ENCODE assay signal across 11 cellular contexts in the genomic region with DNA sequence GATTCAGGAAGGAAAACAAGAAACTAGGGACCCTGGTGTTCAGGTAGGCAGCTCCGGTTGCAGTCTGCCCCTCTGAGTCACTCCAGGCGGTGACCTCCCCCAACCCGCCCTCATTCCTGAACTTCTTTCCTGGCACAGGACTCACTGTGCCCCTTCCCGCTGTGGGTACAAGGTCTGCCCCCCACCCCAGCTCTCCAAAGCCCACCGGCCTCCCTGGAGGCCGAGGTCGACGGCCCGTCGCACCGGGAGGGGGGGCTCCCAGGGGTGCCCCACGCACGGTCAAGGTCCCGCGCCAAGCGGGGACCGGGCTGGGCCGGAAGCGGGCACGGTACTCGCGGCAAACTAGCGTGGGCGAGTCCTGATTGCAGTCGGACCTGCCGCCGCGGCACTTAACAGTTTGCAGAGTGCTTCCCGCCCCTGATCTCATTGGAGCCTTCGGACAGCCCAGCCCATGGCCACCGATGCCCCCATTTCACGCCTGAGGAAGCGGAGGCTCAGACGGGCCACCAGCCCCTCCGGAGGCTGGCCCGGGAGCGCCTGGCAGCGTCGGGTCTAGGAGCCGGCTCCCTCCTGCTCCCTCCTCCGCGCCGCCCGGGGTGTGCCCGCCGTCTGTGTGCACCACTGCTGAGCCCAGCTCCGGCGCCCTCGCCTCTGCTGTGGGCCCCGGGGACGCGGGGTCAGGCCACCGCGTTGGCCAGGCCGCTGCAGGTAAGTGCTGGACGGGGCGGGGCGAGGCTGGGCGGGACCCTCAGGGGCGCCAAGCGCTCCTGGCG. TPM values are rescaled to one million over a fixed set of nuclear protein-coding genes. Genes with fewer than 3 reads are reported as not detected.
DNase-seq lines count a peak whose midpoint lies in the region; ATAC-seq, FAIRE-seq and TF ChIP-seq lines count a peak whose summit lies in the region.
"Had no signal": no experiment of that assay in that cellular context is flagged by ENCODE, and none has a peak within 500 bp of the region (broad histone marks: within the 10 kb centered on the region; RNA-seq: fewer than 3 reads in every experiment).

TSS of gene GJB3 (plus strand) at position 144 of the 773 bp plus-strand sequence. CDS start 3,549 bp downstream, outside the sequence.

- no peaks in the 10 kb centered on the region for H4K20me1 ChIP-seq in GM12878 (ENCODE audit: control insufficient read depth, insufficient read depth)

- H3K27me3 ChIP-seq in GM12878 (replicated peaks in 1 of 2; ENCODE audit: control insufficient read depth in 2 of 2, insufficient read depth in 2 of 2, low read length in 1 of 2) = peaks cover 2 to 10% of the 10 kb centered on the region in 2 experiments; a peak in 3 of 4 replicates
- no peaks in the 10 kb centered on the region for H3K27me3 ChIP-seq in right lobe of liver
- peaks cover 11 to 46% of the 10 kb centered on the region in 2 donors for H3K27me3 ChIP-seq in tibial artery

- H3K9me3 ChIP-seq in GM12878 (replicated peaks; ENCODE audit: control insufficient read depth, insufficient read depth, low read length) = no peaks in the 10 kb centered on the region
- no peaks in the 10 kb centered on the region for H3K9me3 ChIP-seq in right lobe of liver
- no peaks in the 10 kb centered on the region for H3K9me3 ChIP-seq in tibial artery

- POLR2A ChIA-PET in GM12878 (lab: Charles Lee) = no interaction called here

- in situ Hi-C loops in GM12878 (cut with MboI) = no loop called here

- no peak for FAIRE-seq in GM12878 (lab: Jason Lieb, UNC)

- no peaks in the 10 kb centered on the region for H3K9me3 Mint-ChIP-seq in activated CD4-positive, alpha-beta T cell treated with anti-CD3 and anti-CD28 coated beads, Interleukin-2, amount 10 ng/mL, durations not matched to agents 24 days and 14 days
- H3K9me3 Mint-ChIP-seq in activated T-helper 1 cell treated with anti-CD3 and anti-CD28 coated beads, Interleukin-12 subunit alpha, Interleukin-12 subunit beta, Interleukin-2, Interleukin-4 antibody, amounts not matched to agents 30 ng/mL and 10 ng/mL and 1 ng/mL, durations not matched to agents 14 hours and 24 hours and 36 hours = no peaks in the 10 kb centered on the region
- H3K9me3 Mint-ChIP-seq: CD4-positive, CD25-positive, alpha-beta regulatory T cell; memory B cell had no signal

- TF ChIP-seq RAD21 in GM12878 (IDR thresholded peaks at IDR 0.05; ENCODE audit: insufficient read depth, low read depth, low read length) = no peak

- peaks cover 42% of the 10 kb centered on the region for H3K27me3 Mint-ChIP-seq in activated CD4-positive, alpha-beta T cell treated with anti-CD3 and anti-CD28 coated beads, Interleukin-2, amount 10 ng/mL, durations not matched to agents 24 days and 14 days
- H3K27me3 Mint-ChIP-seq in activated T-helper 1 cell treated with anti-CD3 and anti-CD28 coated beads, Interleukin-12 subunit alpha, Interleukin-12 subunit beta, Interleukin-2, Interleukin-4 antibody, amounts not matched to agents 30 ng/mL and 10 ng/mL and 1 ng/mL, durations not matched to agents 14 hours and 24 hours and 36 hours (ENCODE audit: insufficient read depth) = peaks cover 53% of the 10 kb centered on the region

- H3K4me1 ChIP-seq in GM12878 (ENCODE audit: control insufficient read depth, insufficient read depth, low read length) (no peaks in the 10 kb centered on the region), right lobe of liver (peaks cover 0 to 24% (median 10%) of the 10 kb centered on the region in 4 donors), tibial artery (peaks cover 0 to 24% (median 17%) of the 10 kb centered on the region in 4 donors)

- H2AFZ ChIP-seq in GM12878 (ENCODE audit: control insufficient read depth, low read depth, low read length) = no peak within 1 kb of the TSS

- BruUV-seq in GM12878 (replicated peaks; lab: Mats Ljungman, UMichigan) = no TSS peak

- CTCF ChIA-PET in GM12878 (lab: Yijun Ruan, JAX) = interaction anchor here (1.2 kb wide), 1 partner anchor 71 kb away, joined by 3 read pairs; no protein-coding TSS in a partner anchor

- 19% methylated on average over 48 of the region's 62 CpGs for WGBS in GM12878 (ENCODE audit: insufficient coverage, insufficient replicate concordance, low lambda C conversion rate, missing lambda C conversion rate)
- WGBS in right lobe of liver (ENCODE audit: insufficient coverage, low coverage, low lambda C conversion rate, missing lambda C conversion rate) = 4% methylated on average over 20 of the region's 62 CpGs

- no peaks in the 10 kb centered on the region for H3K36me3 ChIP-seq in GM12878 (ENCODE audit: control insufficient read depth in 2 of 2, insufficient read depth in 2 of 2, low read length in 1 of 2)
- no peaks in the 10 kb centered on the region for H3K36me3 ChIP-seq in right lobe of liver
- H3K36me3 ChIP-seq in tibial artery = no peaks in the 10 kb centered on the region

- no peak within 1 kb of the TSS for H3K4me3 Mint-ChIP-seq in activated CD4-positive, alpha-beta T cell treated with anti-CD3 and anti-CD28 coated beads, Interleukin-2, amount 10 ng/mL, durations not matched to agents 24 days and 14 days
- no peak within 1 kb of the TSS for H3K4me3 Mint-ChIP-seq in activated T-helper 1 cell treated with anti-CD3 and anti-CD28 coated beads, Interleukin-12 subunit alpha, Interleukin-12 subunit beta, Interleukin-2, Interleukin-4 antibody, amounts not matched to agents 30 ng/mL and 10 ng/mL and 1 ng/mL, durations not matched to agents 14 hours and 24 hours and 36 hours

- ATAC-seq in GM12878 (no peak; the same call in 1 of the 3 replicates), right lobe of liver (peak; percentile 3 to 49 (median 38))

- H3K4me2 ChIP-seq in GM12878 (ENCODE audit: control insufficient read depth, insufficient read depth) = no peak within 1 kb of the TSS

- no peaks in the 10 kb centered on the region for H3K4me1 Mint-ChIP-seq in activated CD4-positive, alpha-beta T cell treated with anti-CD3 and anti-CD28 coated beads, Interleukin-2, amount 10 ng/mL, durations not matched to agents 24 days and 14 days
- H3K4me1 Mint-ChIP-seq in activated T-helper 1 cell treated with anti-CD3 and anti-CD28 coated beads, Interleukin-12 subunit alpha, Interleukin-12 subunit beta, Interleukin-2, Interleukin-4 antibody, amounts not matched to agents 30 ng/mL and 10 ng/mL and 1 ng/mL, durations not matched to agents 14 hours and 24 hours and 36 hours (ENCODE audit: low read depth) = peaks cover under 1% of the 10 kb centered on the region

- H3K4me3 ChIP-seq in GM12878 = no peak within 1 kb of the TSS
- H3K4me3 ChIP-seq in right lobe of liver = peak within 1 kb of the TSS; percentile 40 to 62 (median 40)
- peak within 1 kb of the TSS; percentile 42 to 49 for H3K4me3 ChIP-seq in tibial artery

- SMC1A ChIA-PET in GM12878 (lab: Charles Lee; ENCODE audit: uncharacterized antibody, unreplicated experiment) = no interaction called here

- DNase-seq in activated CD4-positive, alpha-beta T cell treated with anti-CD3 and anti-CD28 coated beads for 48 hours = peak; percentile 18
- no peak for DNase-seq in activated CD4-positive, alpha-beta T cell treated with anti-CD3 and anti-CD28 coated beads, Interleukin-2, amount 10 ng/mL, durations not matched to agents 24 days and 14 days
- DNase-seq in GM12878 (ENCODE audit: low read depth, low spot score) (no peak), right lobe of liver (no peak), tibial artery (peak; percentile 16 to 66), superior temporal gyrus (ENCODE audit: extremely low spot score) (no peak), T-helper 1 cell (no peak)
- no peak for DNase-seq in activated T-helper 1 cell treated with anti-CD3 and anti-CD28 coated beads, Interleukin-12 subunit alpha, Interleukin-12 subunit beta, Interleukin-2, Interleukin-4 antibody, amounts not matched to agents 30 ng/mL and 10 ng/mL and 1 ng/mL, durations not matched to agents 14 hours and 24 hours and 36 hours (ENCODE audit: low spot score)
- DNase-seq: activated CD4-positive, alpha-beta T cell treated with anti-CD3 and anti-CD28 coated beads, Interleukin-2, amount 50 U/mL, for 1 hour had no signal

- intact Hi-C loops in activated CD4-positive, alpha-beta T cell treated with anti-CD3 and anti-CD28 coated beads, Interleukin-2, amount 10 ng/mL, durations not matched to agents 24 days and 14 days (cut with micrococcal nuclease) = no loop called here
- intact Hi-C loops in GM12878 (cut with micrococcal nuclease; ENCODE audit: unreplicated experiment) = no loop called here
- intact Hi-C loops in right lobe of liver (cut with DNase I) = no loop called here
- intact Hi-C loops in tibial artery (cut with DNase I; ENCODE audit: low total_unique reads) = no loop called here
- intact Hi-C loops in activated T-helper 1 cell treated with anti-CD3 and anti-CD28 coated beads, Interleukin-12 subunit alpha, Interleukin-12 subunit beta, Interleukin-2, Interleukin-4 antibody, amounts not matched to agents 30 ng/mL and 10 ng/mL and 1 ng/mL, durations not matched to agents 14 hours and 24 hours and 36 hours (cut with micrococcal nuclease) = no loop called here

- no peak within 1 kb of the TSS for H3K9ac ChIP-seq in GM12878 (ENCODE audit: control insufficient read depth, insufficient read depth, low read length)

- H3K27ac Mint-ChIP-seq in activated CD4-positive, alpha-beta T cell treated with anti-CD3 and anti-CD28 coated beads, Interleukin-2, amount 10 ng/mL, durations not matched to agents 24 days and 14 days = no peak within 1 kb of the TSS
- H3K27ac Mint-ChIP-seq in activated T-helper 1 cell treated with anti-CD3 and anti-CD28 coated beads, Interleukin-12 subunit alpha, Interleukin-12 subunit beta, Interleukin-2, Interleukin-4 antibody, amounts not matched to agents 30 ng/mL and 10 ng/mL and 1 ng/mL, durations not matched to agents 14 hours and 24 hours and 36 hours = no peak within 1 kb of the TSS
- H3K27ac Mint-ChIP-seq: CD4-positive, CD25-positive, alpha-beta regulatory T cell; memory B cell had no signal

- H3K36me3 Mint-ChIP-seq in activated CD4-positive, alpha-beta T cell treated with anti-CD3 and anti-CD28 coated beads, Interleukin-2, amount 10 ng/mL, durations not matched to agents 24 days and 14 days (ENCODE audit: low read depth) = no peaks in the 10 kb centered on the region
- no peaks in the 10 kb centered on the region for H3K36me3 Mint-ChIP-seq in activated T-helper 1 cell treated with anti-CD3 and anti-CD28 coated beads, Interleukin-12 subunit alpha, Interleukin-12 subunit beta, Interleukin-2, Interleukin-4 antibody, amounts not matched to agents 30 ng/mL and 10 ng/mL and 1 ng/mL, durations not matched to agents 14 hours and 24 hours and 36 hours (ENCODE audit: low read depth)
- H3K36me3 Mint-ChIP-seq: CD4-positive, CD25-positive, alpha-beta regulatory T cell had no signal

- TF ChIP-seq EP300 in GM12878 (IDR thresholded peaks at IDR 0.05; ENCODE audit: borderline replicate concordance in 1 of 2, control insufficient read depth in 1 of 2, low read depth in 2 of 2, low read length in 2 of 2) = no peak

- RAD21 ChIA-PET in GM12878 (lab: Charles Lee; ENCODE audit: unreplicated experiment) = no interaction called here

- H3K27ac ChIP-seq in GM12878 (ENCODE audit: control insufficient read depth, insufficient read depth) = no peak within 1 kb of the TSS
- H3K27ac ChIP-seq in right lobe of liver = peak within 1 kb of the TSS in 1 of 3 donors; percentile 10
- H3K27ac ChIP-seq in tibial artery = peak within 1 kb of the TSS in 1 of 2 donors; percentile 8

- TF ChIP-seq CTCF in GM12878 (IDR thresholded peaks at IDR 0.05 in 2 of 3, conservative IDR thresholded peaks at IDR 0.05 in 1 of 3; ENCODE audit: control insufficient read depth in 2 of 3, extremely low read depth in 1 of 3, insufficient read depth in 1 of 3, low read depth in 3 of 3, low read length in 3 of 3) (no peak), right lobe of liver (IDR thresholded peaks at IDR 0.05) (no peak), tibial artery (IDR thresholded peaks at IDR 0.05) (no peak)

- H3K79me2 ChIP-seq in GM12878 (ENCODE audit: control insufficient read depth, insufficient read depth, low read length) = no peaks in the 10 kb centered on the region

- TF ChIP-seq POLR2A in GM12878 (IDR thresholded peaks at IDR 0.05; ENCODE audit: low read depth, low read length) (no peak), right lobe of liver (IDR thresholded peaks at IDR 0.05) (no peak)

RNA-seq across cellular contexts. Expression of gene GJB3, which starts in this region (rescaled TPM):
- total RNA-seq in activated CD4-positive, alpha-beta T cell treated with anti-CD3 and anti-CD28 coated beads, Interleukin-2, amount 10 ng/mL, durations not matched to agents 24 days and 14 days = not detected in 2 replicates
- not detected in 2 replicates for total RNA-seq in GM12878 (2013; cell fraction: nucleolus; rRNA removed)
- total RNA-seq in GM12878 (2014; rRNA removed) (not detected in 2 replicates), GM12878 (2014; rRNA removed; fragmentation: Illumina TruSeq; extraction: Trizol) (not detected in 2 replicates), GM12878 (2021) (not detected in 2 replicates), right lobe of liver (1 to 10 TPM in 1 of 6 experiments, under 1 TPM in 5; 0.12 to 1.3 (median 0.23) TPM)
- polyA plus RNA-seq in GM12878 (2011; ENCODE audit: low read depth) = not detected
- polyA plus RNA-seq in GM12878 (2011; rRNA removed) (not detected in 2 replicates), GM12878 (2014; fragmentation: Illumina TruSeq; extraction: Trizol) (not detected in 2 replicates), GM12878 (2014; fragmentation: Nextera tagmentation; extraction: Ambion mirVana) (not detected), GM12878 (2014; rRNA removed) (not detected in 2 replicates), GM12878 (2016; fragmentation: Nextera tagmentation; extraction: Ambion mirVana) (not detected)
- polyA plus RNA-seq in GM12878 (2011; cell fraction: cytosol; rRNA removed) = not detected in 2 replicates
- not detected in 2 replicates for polyA plus RNA-seq in GM12878 (2011; cell fraction: nucleus; rRNA removed)
- polyA plus RNA-seq in GM12878 (2012) = not detected in 2 replicates
- polyA minus RNA-seq in GM12878 (2011; rRNA and poly(A)+ RNA removed) = not detected in 2 replicates
- 0.52 TPM in 1 of 2 replicates, not detected in the other for polyA minus RNA-seq in GM12878 (2011; cell fraction: cytosol; rRNA and poly(A)+ RNA removed)
- polyA minus RNA-seq in GM12878 (2011; cell fraction: nucleus; rRNA and poly(A)+ RNA removed) = not detected in 2 replicates
- not detected in 2 replicates for total RNA-seq in activated T-helper 1 cell treated with anti-CD3 and anti-CD28 coated beads, Interleukin-12 subunit alpha, Interleukin-12 subunit beta, Interleukin-2, Interleukin-4 antibody, amounts not matched to agents 30 ng/mL and 10 ng/mL and 1 ng/mL, durations not matched to agents 14 hours and 24 hours and 36 hours
- total RNA-seq: CD4-positive, CD25-positive, alpha-beta regulatory T cell had no signal
- polyA plus RNA-seq: CD4-positive, CD25-positive, alpha-beta regulatory T cell had no signal

Comparison
In these comparisons a context has a peak if more than half of its experiments do, and no peak if none do; other contexts are left out.
1. DNase-seq: peak in activated CD4-positive, alpha-beta T cell treated with anti-CD3 and anti-CD28 coated beads for 48 hours (single experiment) and tibial artery (2 of 2); none in activated CD4-positive, alpha-beta T cell treated with anti-CD3 and anti-CD28 coated beads, Interleukin-2, amount 10 ng/mL, durations not matched to agents 24 days and 14 days (single experiment), GM12878 (single experiment), right lobe of liver (0 of 3), superior temporal gyrus (single experiment), activated T-helper 1 cell treated with anti-CD3 and anti-CD28 coated beads, Interleukin-12 subunit alpha, Interleukin-12 subunit beta, Interleukin-2, Interleukin-4 antibody, amounts not matched to agents 30 ng/mL and 10 ng/mL and 1 ng/mL, durations not matched to agents 14 hours and 24 hours and 36 hours (single experiment) and T-helper 1 cell (0 of 5).